In genomic region chr1:29197590-29197924, GRCh38 we compare ENCODE assay signal across 8 cellular contexts. TPM values are rescaled to one million over a fixed set of nuclear protein-coding genes. Genes with fewer than 3 reads are reported as not detected.
DNase-seq lines count a peak whose midpoint lies in the region; ATAC-seq and TF ChIP-seq lines count a peak whose summit lies in the region.

No MANE protein-coding gene starts in this region.

- TF ChIP-seq CTCF in Caco-2 (IDR thresholded peaks at IDR 0.05; ENCODE audit: insufficient read depth in 1 of 2, low read depth in 1 of 2, low read length in 1 of 2, severe bottlenecking in 1 of 2, unreplicated experiment in 1 of 2) (peak; percentile 29 to 46), PC-3 (conservative IDR thresholded peaks at IDR 0.05; ENCODE audit: low read depth, low read length) (peak; percentile 67)

- no peaks in the 10 kb centered on the region for H3K27me3 Mint-ChIP-seq in Caco-2 (ENCODE audit: insufficient read depth, unreplicated experiment)

- H3K9ac ChIP-seq in PC-3 (ENCODE audit: low read length) (no peak overlapping the region), mesenchymal stem cell (ENCODE audit: low read length) (peak overlapping the region; percentile 47)

- H3K4me1 Mint-ChIP-seq in Caco-2 (ENCODE audit: low read depth, unreplicated experiment) = no peaks in the 10 kb centered on the region

- BruUV-seq in Caco-2 (replicated peaks; lab: Mats Ljungman, UMichigan) = no TSS peak
- no TSS peak for BruUV-seq in PC-3 (replicated peaks; lab: Mats Ljungman, UMichigan)

- H3K9me2 ChIP-seq in PC-3 (replicated peaks; ENCODE audit: low read length) = no peaks in the 10 kb centered on the region

- no peak overlapping the region for H2BK12ac ChIP-seq in mesenchymal stem cell (ENCODE audit: low read length in 2 of 2)

- H2AK5ac ChIP-seq in mesenchymal stem cell (ENCODE audit: low read length, severe bottlenecking) = no peak overlapping the region

- peak; percentile 92 for ATAC-seq in PC-3
- ATAC-seq in GM18511 (IDR thresholded peaks at IDR 0.05; ENCODE audit: unreplicated experiment) = no peak
- ATAC-seq in GM21526 (IDR thresholded peaks at IDR 0.05; ENCODE audit: low FRiP score, unreplicated experiment) = no peak

- H3K27me3 ChIP-seq in Caco-2 (replicated peaks; ENCODE audit: control insufficient read depth, insufficient read depth, low read length) (no peaks in the 10 kb centered on the region), PC-3 (ENCODE audit: low read length) (no peaks in the 10 kb centered on the region), mesenchymal stem cell (ENCODE audit: control insufficient read depth in 1 of 2, insufficient read depth in 1 of 2, low read length in 2 of 2) (no peaks in the 10 kb centered on the region)

- DNase-seq in Caco-2 (peak; percentile 53 to 55), HCEC 1CT (peak; percentile 48), PC-3 (peak; percentile 60), astrocyte of the hippocampus (ENCODE audit: low read depth, low spot score) (peak; percentile 60), mesenchymal stem cell (peak; percentile 61)
- no peak for DNase-seq in activated CD8-positive, alpha-beta memory T cell treated with anti-CD3 and anti-CD28 coated beads, Interleukin-2, amount 50 U/mL, for 4 hours

- no peak overlapping the region for H2BK5ac ChIP-seq in mesenchymal stem cell (ENCODE audit: low read depth, low read length, poor library complexity, severe bottlenecking)

- CTCF ChIA-PET in Caco-2 (lab: Charles Lee) (interaction anchor here (0.6 to 1.6 kb wide), 15 partner anchors 11 to 323 kb away, joined by 3 to 28 read pairs (median 4); partner anchors contain the start of genes SRSF4 and TMEM200B), PC-3 (lab: Charles Lee) (interaction anchor here (0.5 to 1.8 kb wide), 5 partner anchors 16 to 316 kb away, joined by 3 to 12 read pairs (median 8); partner anchors contain the start of gene SRSF4)

- no peak overlapping the region for H3K4me3 Mint-ChIP-seq in Caco-2 (ENCODE audit: unreplicated experiment)

- POLR2A ChIA-PET in Caco-2 (lab: Charles Lee) = interaction anchor here (0.7 to 1.9 kb wide), 2 partner anchors 16 to 74 kb away, joined by 3 to 15 read pairs; partner anchors contain the start of gene SRSF4
- POLR2A ChIA-PET in PC-3 (lab: Charles Lee; ENCODE audit: unreplicated experiment) = interaction anchor here (0.5 to 1.5 kb wide), 2 partner anchors 16 to 313 kb away, joined by 7 to 11 read pairs; partner anchors contain the start of gene SRSF4

- no peak overlapping the region for H3K23ac ChIP-seq in mesenchymal stem cell (ENCODE audit: low read length in 2 of 2)

- no peaks in the 10 kb centered on the region for H3K9me3 ChIP-seq in Caco-2
- H3K9me3 ChIP-seq in PC-3 (ENCODE audit: low read length) = no peaks in the 10 kb centered on the region
- H3K9me3 ChIP-seq in mesenchymal stem cell (ENCODE audit: control insufficient read depth, low read length) = no peaks in the 10 kb centered on the region

- no peak overlapping the region for H3K14ac ChIP-seq in mesenchymal stem cell (ENCODE audit: low read length in 2 of 2)

- H2AFZ ChIP-seq in PC-3 (ENCODE audit: low read length) = no peak overlapping the region
- H2AFZ ChIP-seq in mesenchymal stem cell (ENCODE audit: low read depth, low read length) = no peak overlapping the region

- H2BK120ac ChIP-seq in mesenchymal stem cell (ENCODE audit: low read depth, low read length) = no peak overlapping the region

- H4K20me1 ChIP-seq in PC-3 (ENCODE audit: low read length) = no peaks in the 10 kb centered on the region

- H3K27ac Mint-ChIP-seq in Caco-2 (ENCODE audit: unreplicated experiment) = no peak overlapping the region

- H3K4me3 ChIP-seq in Caco-2 (ENCODE audit: low read depth, low read length) (no peak overlapping the region), PC-3 (ENCODE audit: low read length) (no peak overlapping the region), mesenchymal stem cell (ENCODE audit: insufficient read depth in 1 of 2, low read depth in 1 of 2, low read length in 2 of 2) (no peak overlapping the region)

- H3K18ac ChIP-seq in mesenchymal stem cell (ENCODE audit: low read depth in 1 of 2, low read length in 2 of 2) = no peak overlapping the region

- H3K4me1 ChIP-seq in Caco-2 (peaks cover 12% of the 10 kb centered on the region), PC-3 (ENCODE audit: insufficient read depth, low read length) (peaks cover 12% of the 10 kb centered on the region), mesenchymal stem cell (ENCODE audit: control insufficient read depth, insufficient read depth, low read depth, low read length) (peaks cover 9% of the 10 kb centered on the region)

- H2BK15ac ChIP-seq in mesenchymal stem cell (ENCODE audit: low read depth, poor library complexity, severe bottlenecking) = no peak overlapping the region

- 92% methylated on average over 2 of the region's 2 CpGs for WGBS in mesenchymal stem cell

- H3K79me2 ChIP-seq in PC-3 (ENCODE audit: low read length) = no peaks in the 10 kb centered on the region

- no peaks in the 10 kb centered on the region for H3F3A ChIP-seq in PC-3 (ENCODE audit: low read length, unreplicated experiment)

- no peak overlapping the region for H3K4ac ChIP-seq in mesenchymal stem cell (ENCODE audit: low read depth in 1 of 2, low read length in 2 of 2)

- peaks cover 12% of the 10 kb centered on the region for H3K36me3 Mint-ChIP-seq in Caco-2 (ENCODE audit: insufficient read depth, unreplicated experiment)

- H4K8ac ChIP-seq in mesenchymal stem cell (ENCODE audit: low read length) = no peak overlapping the region

- H3K27ac ChIP-seq in PC-3 (ENCODE audit: low read length) (no peak overlapping the region), mesenchymal stem cell (ENCODE audit: low read length, poor library complexity, severe bottlenecking) (no peak overlapping the region)

- no peaks in the 10 kb centered on the region for H3K9me3 Mint-ChIP-seq in Caco-2 (ENCODE audit: unreplicated experiment)

- H3K79me1 ChIP-seq in mesenchymal stem cell (replicated peaks; ENCODE audit: low read length, poor library complexity, severe bottlenecking) = peaks cover 4% of the 10 kb centered on the region

- no peak overlapping the region for H4K91ac ChIP-seq in mesenchymal stem cell (ENCODE audit: low read length)

- H3K4me2 ChIP-seq in PC-3 (ENCODE audit: low read length) (no peak overlapping the region), mesenchymal stem cell (ENCODE audit: low read length, poor library complexity, severe bottlenecking) (no peak overlapping the region)

- intact Hi-C loops in Caco-2 (cut with micrococcal nuclease; ENCODE audit: unreplicated experiment) (loop anchor here (1.0 kb wide), 1 partner anchor 315 kb away; no protein-coding TSS in a partner anchor), PC-3 (cut with micrococcal nuclease) (loop anchor here (1.0 kb wide), 1 partner anchor 315 kb away; no protein-coding TSS in a partner anchor)

- H3K36me3 ChIP-seq in Caco-2 (ENCODE audit: control insufficient read depth, insufficient read depth, low read length) (no peaks in the 10 kb centered on the region), PC-3 (ENCODE audit: low read depth, low read length) (peaks cover 21% of the 10 kb centered on the region), mesenchymal stem cell (ENCODE audit: control insufficient read depth in 1 of 2, insufficient read depth in 2 of 2, low read depth in 1 of 2, low read length in 2 of 2) (peaks cover 55 to 74% of the 10 kb centered on the region in 2 experiments)

RNA-seq across cellular contexts. Expression of gene SRSF4, which starts 15.9 kb away (rescaled TPM):
- total RNA-seq in Caco-2 (2022) (44.1 and 45.8 TPM in 2 replicates), PC-3 (2014; rRNA removed) (62.0 and 78.2 TPM in 2 replicates)
- polyA plus RNA-seq in mesenchymal stem cell (2013, experiment 1 of 2) = 52.4 TPM
- 51.7 TPM for polyA plus RNA-seq in mesenchymal stem cell (2013, experiment 2 of 2)

RNA-seq across cellular contexts. Expression of gene MECR, which starts 33.2 kb away (rescaled TPM):
- total RNA-seq in Caco-2 (2022) (21.5 and 23.1 TPM in 2 replicates), PC-3 (2014; rRNA removed) (25.3 and 30.5 TPM in 2 replicates)
- polyA plus RNA-seq in mesenchymal stem cell (2013, experiment 1 of 2) = 17.2 TPM
- 18.3 TPM for polyA plus RNA-seq in mesenchymal stem cell (2013, experiment 2 of 2)

RNA-seq across cellular contexts. Expression of gene PTPRU, which starts 38.8 kb away (rescaled TPM):
- 32.9 and 41.4 TPM in 2 replicates for total RNA-seq in Caco-2 (2022)
- total RNA-seq in PC-3 (2014; rRNA removed) = 25.7 and 31.4 TPM in 2 replicates
- 10.1 TPM for polyA plus RNA-seq in mesenchymal stem cell (2013, experiment 1 of 2)
- polyA plus RNA-seq in mesenchymal stem cell (2013, experiment 2 of 2) = 9.8 TPM
